In the genomic region with DNA sequence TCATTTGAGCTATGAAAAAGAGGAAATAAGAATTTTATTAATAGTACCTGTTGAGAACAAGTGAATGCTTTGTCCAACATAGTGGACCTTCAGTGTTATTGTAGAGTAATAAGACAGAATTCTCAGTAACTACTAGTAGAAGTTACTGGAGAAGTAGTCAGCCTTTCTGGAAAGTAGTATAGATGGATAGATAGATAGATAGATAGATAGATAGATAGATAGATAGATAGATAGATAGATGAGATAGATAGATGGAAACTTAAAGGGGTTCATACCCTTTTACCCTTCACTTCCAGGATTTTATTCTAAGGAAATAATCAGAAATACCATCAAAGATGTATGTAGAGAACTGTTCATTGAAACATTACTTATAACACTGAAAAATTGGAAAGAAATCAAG, we compare ENCODE assay signal across 28 cellular contexts. TPM values are rescaled to one million over a fixed set of nuclear protein-coding genes. Genes with fewer than 3 reads are reported as not detected.
"Had no signal": no experiment of that assay in that cellular context is flagged by ENCODE, and none has a peak within 500 bp of the region (broad histone marks: within the 10 kb centered on the region; RNA-seq: fewer than 3 reads in every experiment).

No MANE protein-coding gene starts in this region.

- H3K27me3 ChIP-seq: ascending aorta, brain microvascular endothelial cell, dorsolateral prefrontal cortex had no signal

- H3K27ac ChIP-seq: ascending aorta, brain microvascular endothelial cell, coronary artery had no signal

- DNase-seq: activated CD4-positive, alpha-beta memory T cell treated with anti-CD3 and anti-CD28 coated beads for 36 hours; activated CD4-positive, alpha-beta T cell treated with anti-CD3 and anti-CD28 coated beads for 36 hours; activated CD4-positive, alpha-beta T cell treated with anti-CD3 and anti-CD28 coated beads, Interleukin-2, amount 10 ng/mL, durations not matched to agents 24 days and 14 days; activated CD4-positive, CD25-positive, alpha-beta regulatory T cell; activated CD4-positive, CD25-positive, alpha-beta regulatory T cell treated with anti-CD3 and anti-CD28 coated beads, Interleukin-2, amount 50 U/mL, for 72 hours; activated CD8-positive, alpha-beta memory T cell treated with anti-CD3 and anti-CD28 coated beads, Interleukin-2, amount 50 U/mL, for 48 hours; activated CD8-positive, alpha-beta T cell treated with anti-CD3 and anti-CD28 coated beads, Interleukin-2, amount 10 ng/mL, durations not matched to agents 7 days and 5 days; activated effector memory CD4-positive, alpha-beta T cell treated with anti-CD3 and anti-CD28 coated beads, Interleukin-2, amount 50 U/mL, for 16 hours; activated naive CD4-positive, alpha-beta T cell treated with anti-CD3 and anti-CD28 coated beads for 36 hours; activated naive CD8-positive, alpha-beta T cell treated with anti-CD3 and anti-CD28 coated beads, Interleukin-2, amount 10 ng/mL, durations not matched to agents 7 days and 5 days; activated T-cell treated with anti-CD3 and anti-CD28 coated beads for 4 hours; activated T-cell treated with anti-CD3 and anti-CD28 coated beads, Interleukin-2, amount 50 U/mL, for 4 hours; brain microvascular endothelial cell; dorsolateral prefrontal cortex; effector memory CD4-positive, alpha-beta T cell; endodermal cell; foreskin fibroblast; head of caudate nucleus; T-helper 2 cell had no signal

- H3K27ac Mint-ChIP-seq: activated CD4-positive, alpha-beta memory T cell treated with anti-CD3 and anti-CD28 coated beads for 36 hours; activated CD4-positive, alpha-beta T cell treated with anti-CD3 and anti-CD28 coated beads for 36 hours; activated CD4-positive, alpha-beta T cell treated with anti-CD3 and anti-CD28 coated beads, Interleukin-2, amount 10 ng/mL, durations not matched to agents 24 days and 14 days; activated CD8-positive, alpha-beta T cell treated with anti-CD3 and anti-CD28 coated beads, Interleukin-2, amount 10 ng/mL, durations not matched to agents 7 days and 5 days; activated naive CD4-positive, alpha-beta T cell treated with anti-CD3 and anti-CD28 coated beads for 36 hours; activated naive CD8-positive, alpha-beta T cell treated with anti-CD3 and anti-CD28 coated beads, Interleukin-2, amount 10 ng/mL, durations not matched to agents 7 days and 5 days; activated T-helper 1 cell treated with anti-CD3 and anti-CD28 coated beads, Interleukin-12 subunit alpha, Interleukin-12 subunit beta, Interleukin-2, Interleukin-4 antibody, amounts not matched to agents 30 ng/mL and 10 ng/mL and 1 ng/mL, durations not matched to agents 14 hours and 24 hours and 36 hours; activated T-helper 2 cell treated with anti-CD3 and anti-CD28 coated beads, Interferon-gamma antibody, Interleukin-2, Interleukin-4, amounts not matched to agents 10 μg/mL and 5 μg/mL and 100 μg/mL, durations not matched to agents 14 hours and 24 hours and 36 hours; dendritic cell treated with granulocyte-macrophage colony-stimulating factor and Interleukin-4, amounts not matched to agents 40 ng/mL and 50 ng/mL, for 4 days; endodermal cell had no signal

- H3K4me3 Mint-ChIP-seq: activated CD4-positive, alpha-beta memory T cell treated with anti-CD3 and anti-CD28 coated beads for 36 hours; activated CD4-positive, alpha-beta T cell treated with anti-CD3 and anti-CD28 coated beads for 36 hours; activated CD4-positive, alpha-beta T cell treated with anti-CD3 and anti-CD28 coated beads, Interleukin-2, amount 10 ng/mL, durations not matched to agents 24 days and 14 days; activated CD8-positive, alpha-beta T cell treated with anti-CD3 and anti-CD28 coated beads, Interleukin-2, amount 10 ng/mL, durations not matched to agents 7 days and 5 days; activated naive CD4-positive, alpha-beta T cell treated with anti-CD3 and anti-CD28 coated beads for 36 hours; activated naive CD8-positive, alpha-beta T cell treated with anti-CD3 and anti-CD28 coated beads, Interleukin-2, amount 10 ng/mL, durations not matched to agents 7 days and 5 days; activated T-cell treated with anti-CD3 and anti-CD28 coated beads, Interleukin-2, amount 50 U/mL, for 4 hours; activated T-helper 1 cell treated with anti-CD3 and anti-CD28 coated beads, Interleukin-12 subunit alpha, Interleukin-12 subunit beta, Interleukin-2, Interleukin-4 antibody, amounts not matched to agents 30 ng/mL and 10 ng/mL and 1 ng/mL, durations not matched to agents 14 hours and 24 hours and 36 hours; central memory CD8-positive, alpha-beta T cell; dendritic cell treated with granulocyte-macrophage colony-stimulating factor and Interleukin-4, amounts not matched to agents 40 ng/mL and 50 ng/mL, for 4 days; endodermal cell had no signal

- H3K9me3 ChIP-seq: ascending aorta had no signal

- H3K27me3 Mint-ChIP-seq: activated CD4-positive, alpha-beta memory T cell treated with anti-CD3 and anti-CD28 coated beads for 36 hours; activated CD4-positive, alpha-beta T cell treated with anti-CD3 and anti-CD28 coated beads for 36 hours; activated CD4-positive, alpha-beta T cell treated with anti-CD3 and anti-CD28 coated beads, Interleukin-2, amount 10 ng/mL, durations not matched to agents 24 days and 14 days; activated naive CD8-positive, alpha-beta T cell treated with anti-CD3 and anti-CD28 coated beads, Interleukin-2, amount 10 ng/mL, durations not matched to agents 7 days and 5 days; central memory CD8-positive, alpha-beta T cell; dendritic cell treated with granulocyte-macrophage colony-stimulating factor and Interleukin-4, amounts not matched to agents 40 ng/mL and 50 ng/mL, for 4 days had no signal

- FAIRE-seq: bronchial epithelial cell, frontal cortex had no signal

- ATAC-seq: activated CD4-positive, alpha-beta T cell treated with anti-CD3 and anti-CD28 coated beads for 36 hours; activated CD8-positive, alpha-beta T cell treated with anti-CD3 and anti-CD28 coated beads, Interleukin-2, amount 10 ng/mL, durations not matched to agents 7 days and 5 days; activated T-cell treated with anti-CD3 and anti-CD28 coated beads, Interleukin-2, amount 50 U/mL, for 4 hours; esophagus mucosa had no signal

- H3K9me3 Mint-ChIP-seq: activated CD4-positive, alpha-beta memory T cell treated with anti-CD3 and anti-CD28 coated beads for 36 hours; activated CD4-positive, alpha-beta T cell treated with anti-CD3 and anti-CD28 coated beads, Interleukin-2, amount 10 ng/mL, durations not matched to agents 24 days and 14 days; activated naive CD4-positive, alpha-beta T cell treated with anti-CD3 and anti-CD28 coated beads for 36 hours; activated naive CD8-positive, alpha-beta T cell treated with anti-CD3 and anti-CD28 coated beads, Interleukin-2, amount 10 ng/mL, durations not matched to agents 7 days and 5 days; activated T-cell treated with anti-CD3 and anti-CD28 coated beads, Interleukin-2, amount 50 U/mL, for 4 hours; activated T-helper 1 cell treated with anti-CD3 and anti-CD28 coated beads, Interleukin-12 subunit alpha, Interleukin-12 subunit beta, Interleukin-2, Interleukin-4 antibody, amounts not matched to agents 30 ng/mL and 10 ng/mL and 1 ng/mL, durations not matched to agents 14 hours and 24 hours and 36 hours; activated T-helper 2 cell treated with anti-CD3 and anti-CD28 coated beads, Interferon-gamma antibody, Interleukin-2, Interleukin-4, amounts not matched to agents 10 μg/mL and 5 μg/mL and 100 μg/mL, durations not matched to agents 14 hours and 24 hours and 36 hours; central memory CD8-positive, alpha-beta T cell; dendritic cell treated with granulocyte-macrophage colony-stimulating factor and Interleukin-4, amounts not matched to agents 40 ng/mL and 50 ng/mL, for 4 days; endodermal cell had no signal

- H3K4me3 ChIP-seq: ascending aorta, coronary artery, dorsolateral prefrontal cortex had no signal

- H3K36me3 ChIP-seq: ascending aorta, brain microvascular endothelial cell had no signal

RNA-seq across cellular contexts. Expression of gene MIX23, which starts 6.2 kb away (rescaled TPM):
- total RNA-seq: ascending aorta had no signal
